ENCODE assay signal across 9 cellular contexts in the genomic region with DNA sequence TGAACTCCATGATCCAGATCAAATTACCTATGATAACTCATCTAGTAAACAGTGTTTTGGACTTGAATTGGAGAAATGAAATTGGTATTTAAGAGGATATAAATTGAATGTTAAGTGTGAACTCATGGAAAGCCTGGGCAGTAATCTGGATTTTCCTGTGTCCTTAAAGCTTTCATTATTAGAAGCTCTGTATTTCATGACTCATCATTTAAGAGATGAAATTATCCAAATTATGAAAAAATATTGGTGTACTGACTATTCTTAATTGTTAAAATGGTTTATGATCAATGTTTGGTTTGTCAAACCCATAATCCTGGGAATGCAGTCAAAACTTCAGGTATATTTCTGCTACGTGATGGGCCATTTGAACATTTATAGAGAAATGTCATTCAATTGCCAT.
"Had no signal": no experiment of that assay in that cellular context is flagged by ENCODE, and none has a peak within 500 bp of the region (broad histone marks: within the 10 kb centered on the region; RNA-seq: fewer than 3 reads in every experiment).

No MANE protein-coding gene starts in this region.

- ATAC-seq: GM23338 had no signal

- H3K9ac ChIP-seq: KMS-11 had no signal

- H2AFZ ChIP-seq: GM23338 had no signal

- DNase-seq: H9, HCEC 1CT, Karpas-422, KBM-7 had no signal

- H3K27ac ChIP-seq: KMS-11 had no signal

- FAIRE-seq: H1, H54, HTR-8/SVneo had no signal

- H3K4me2 ChIP-seq: GM23338, KMS-11 had no signal

- H3K4me3 ChIP-seq: GM23338 had no signal
